In genomic region chr5:84274585-84275468, GRCh38 we compare ENCODE assay signal across 8 cellular contexts.
DNase-seq lines count a peak whose midpoint lies in the region; TF ChIP-seq lines count a peak whose summit lies in the region.

No MANE protein-coding gene starts in this region.

- H3K4me3 ChIP-seq in Caco-2 (ENCODE audit: low read depth, low read length) (no peak overlapping the region), GM23248 (no peak overlapping the region), OCI-LY3 (ENCODE audit: low read length) (no peak overlapping the region), fibroblast of lung (replicated peaks in 1 of 4; ENCODE audit: control extremely low read depth in 1 of 4, insufficient read depth in 1 of 4, low read depth in 3 of 4, low read length in 4 of 4) (no peak overlapping the region), spleen (no peak overlapping the region)

- CTCF ChIA-PET in Caco-2 (lab: Charles Lee): no interaction called here

- H3F3A ChIP-seq in GM23248 (ENCODE audit: insufficient read depth): no peaks in the 10 kb centered on the region

- H2AFZ ChIP-seq in GM23248 (no peak overlapping the region), OCI-LY3 (ENCODE audit: low read depth, low read length) (no peak overlapping the region), fibroblast of lung (ENCODE audit: low read length) (no peak overlapping the region)

- peak; percentile 61 for TF ChIP-seq CTCF in Caco-2 (IDR thresholded peaks at IDR 0.05; ENCODE audit: insufficient read depth in 1 of 2, low read depth in 1 of 2, low read length in 1 of 2, severe bottlenecking in 1 of 2, unreplicated experiment in 1 of 2)
- peak; percentile 56 for TF ChIP-seq CTCF in OCI-LY3 (IDR thresholded peaks at IDR 0.05; ENCODE audit: low read depth, low read length)
- peak; percentile 47 to 59 for TF ChIP-seq CTCF in fibroblast of lung (conservative IDR thresholded peaks at IDR 0.05 in 1 of 2, IDR thresholded peaks at IDR 0.05 in 1 of 2; ENCODE audit: low read depth in 1 of 2, low read length in 2 of 2)
- peak in 7 of 11 experiments; percentile 5 to 44 (median 28) for TF ChIP-seq CTCF in spleen (IDR thresholded peaks at IDR 0.05 in 8 of 11, conservative IDR thresholded peaks at IDR 0.05 in 3 of 11)

- DNase-seq in Caco-2 (peak in 1 of 2 experiments; percentile 36), GM23248 (peak; percentile 53), fibroblast of lung (ENCODE audit: low read depth in 2 of 2) (peak; percentile 40 to 60), spleen (no peak), retina (no peak)
- no peak for DNase-seq in activated effector memory CD4-positive, alpha-beta T cell treated with Interleukin-2 at 50 U/mL for 16 hours
- DNase-seq in NK-92 treated with Interleukin-12 subunit alpha and Interleukin-12 subunit beta, amount 100 ng/mL, for 24 hours (lab: John Stamatoyannopoulos, UW): no peak

- peaks cover 3% of the 10 kb centered on the region for H3K27me3 Mint-ChIP-seq in Caco-2 (ENCODE audit: insufficient read depth, unreplicated experiment)

- H3K9ac ChIP-seq in GM23248 (no peak overlapping the region), OCI-LY3 (ENCODE audit: low read length) (no peak overlapping the region), fibroblast of lung (ENCODE audit: insufficient read depth, low read length) (no peak overlapping the region)

- no peaks in the 10 kb centered on the region for H3K36me3 Mint-ChIP-seq in Caco-2 (ENCODE audit: insufficient read depth, unreplicated experiment)

- H3K79me2 ChIP-seq in GM23248 (ENCODE audit: insufficient read depth) (no peaks in the 10 kb centered on the region), OCI-LY3 (ENCODE audit: low read length) (no peaks in the 10 kb centered on the region), fibroblast of lung (ENCODE audit: control insufficient read depth, insufficient read depth, low read length) (no peaks in the 10 kb centered on the region)

- H3K4me1 ChIP-seq in Caco-2 (no peaks in the 10 kb centered on the region), GM23248 (ENCODE audit: insufficient read depth) (no peaks in the 10 kb centered on the region), OCI-LY3 (ENCODE audit: low read length) (no peaks in the 10 kb centered on the region), fibroblast of lung (ENCODE audit: control insufficient read depth, extremely low read depth, insufficient read depth, low read length) (no peaks in the 10 kb centered on the region), spleen (no peaks in the 10 kb centered on the region)

- H3K36me3 ChIP-seq in Caco-2 (ENCODE audit: control insufficient read depth, insufficient read depth, low read length): no peaks in the 10 kb centered on the region
- H3K36me3 ChIP-seq in GM23248 (ENCODE audit: low read depth): no peaks in the 10 kb centered on the region
- no peaks in the 10 kb centered on the region for H3K36me3 ChIP-seq in OCI-LY3 (replicated peaks; ENCODE audit: low read depth, low read length)
- no peaks in the 10 kb centered on the region for H3K36me3 ChIP-seq in fibroblast of lung (ENCODE audit: control insufficient read depth, insufficient read depth, low read length)
- H3K36me3 ChIP-seq in spleen: no peaks in the 10 kb centered on the region

- intact Hi-C loops in Caco-2 (cut with micrococcal nuclease; ENCODE audit: unreplicated experiment): loop anchor here (1.0 to 10.0 kb wide), 2 partner anchors 176 to 310 kb away; no protein-coding TSS in a partner anchor
- intact Hi-C loops in spleen (cut with DNase I; ENCODE audit: low total_unique reads): no loop called here

- H4K20me1 ChIP-seq in GM23248 (ENCODE audit: insufficient read depth): no peaks in the 10 kb centered on the region
- no peaks in the 10 kb centered on the region for H4K20me1 ChIP-seq in OCI-LY3 (ENCODE audit: insufficient read depth, low read length)
- no peaks in the 10 kb centered on the region for H4K20me1 ChIP-seq in fibroblast of lung (ENCODE audit: control insufficient read depth, extremely low read depth, insufficient read depth, low read length)

- no peak overlapping the region for H3K27ac Mint-ChIP-seq in Caco-2 (ENCODE audit: unreplicated experiment)

- H3K9me3 Mint-ChIP-seq in Caco-2 (ENCODE audit: unreplicated experiment): no peaks in the 10 kb centered on the region

- WGBS in GM23248 (ENCODE audit: low coverage in 1 of 2, low lambda C conversion rate in 2 of 2, missing lambda C conversion rate in 2 of 2), 2 experiments: 27% methylated on average over 3 of the region's 3 CpGs
- 57 to 74% (median 61%) methylated on average over 3 of the region's 3 CpGs for WGBS in spleen, 5 donors

- no TSS peak for BruUV-seq in Caco-2 (replicated peaks; lab: Mats Ljungman, UMichigan)

- no peaks in the 10 kb centered on the region for H3K27me3 ChIP-seq in Caco-2 (replicated peaks; ENCODE audit: control insufficient read depth, insufficient read depth, low read length)
- no peaks in the 10 kb centered on the region for H3K27me3 ChIP-seq in GM23248 (replicated peaks; ENCODE audit: insufficient read depth)
- no peaks in the 10 kb centered on the region for H3K27me3 ChIP-seq in OCI-LY3 (ENCODE audit: low read depth, low read length)
- no peaks in the 10 kb centered on the region for H3K27me3 ChIP-seq in fibroblast of lung (ENCODE audit: control insufficient read depth, insufficient read depth, low read length)
- no peaks in the 10 kb centered on the region for H3K27me3 ChIP-seq in spleen (replicated peaks in 1 of 7)

- H3K27ac ChIP-seq in GM23248: no peak overlapping the region
- H3K27ac ChIP-seq in OCI-LY3 (ENCODE audit: low read length): no peak overlapping the region
- H3K27ac ChIP-seq in fibroblast of lung (ENCODE audit: insufficient read depth, low read length): no peak overlapping the region
- H3K27ac ChIP-seq in spleen: no peak overlapping the region

- H3K4me3 Mint-ChIP-seq in Caco-2 (ENCODE audit: unreplicated experiment): no peak overlapping the region

- H3K4me1 Mint-ChIP-seq in Caco-2 (ENCODE audit: low read depth, unreplicated experiment): no peaks in the 10 kb centered on the region

- H3K9me2 ChIP-seq in GM23248 (ENCODE audit: insufficient read depth): no peaks in the 10 kb centered on the region

- POLR2A ChIA-PET in Caco-2 (lab: Charles Lee): no interaction called here

- no peak for TF ChIP-seq POLR2A in spleen (IDR thresholded peaks at IDR 0.05)

- in situ Hi-C loops in GM23248 (cut with MboI): no loop called here

- H3K4me2 ChIP-seq in GM23248 (ENCODE audit: unreplicated experiment) (no peak overlapping the region), OCI-LY3 (ENCODE audit: low read length) (no peak overlapping the region), fibroblast of lung (ENCODE audit: extremely low read depth, insufficient read depth, low read length) (no peak overlapping the region)

- H3K9me3 ChIP-seq in Caco-2: no peaks in the 10 kb centered on the region
- H3K9me3 ChIP-seq in GM23248 (ENCODE audit: low read depth): no peaks in the 10 kb centered on the region
- H3K9me3 ChIP-seq in OCI-LY3 (ENCODE audit: insufficient read depth, low read length): no peaks in the 10 kb centered on the region
- no peaks in the 10 kb centered on the region for H3K9me3 ChIP-seq in fibroblast of lung (ENCODE audit: control insufficient read depth, insufficient read depth, low read depth, low read length)
- no peaks in the 10 kb centered on the region for H3K9me3 ChIP-seq in spleen

Comparison
In these comparisons a context has a peak if more than half of its experiments do, and no peak if none do; other contexts are left out.
1. DNase-seq: peak in GM23248 (single experiment) and fibroblast of lung (2 of 2); none in spleen (single experiment), activated effector memory CD4-positive, alpha-beta T cell treated with Interleukin-2 at 50 U/mL for 16 hours (single experiment), NK-92 treated with Interleukin-12 subunit alpha and Interleukin-12 subunit beta, amount 100 ng/mL, for 24 hours (single experiment) and retina (single experiment).
2. Peak in every context shown above with its lines, with median percentiles within 50 percentile points of each other: CTCF ChIP-seq.